8 cellular contexts compared by ENCODE assay signal in the genomic region with DNA sequence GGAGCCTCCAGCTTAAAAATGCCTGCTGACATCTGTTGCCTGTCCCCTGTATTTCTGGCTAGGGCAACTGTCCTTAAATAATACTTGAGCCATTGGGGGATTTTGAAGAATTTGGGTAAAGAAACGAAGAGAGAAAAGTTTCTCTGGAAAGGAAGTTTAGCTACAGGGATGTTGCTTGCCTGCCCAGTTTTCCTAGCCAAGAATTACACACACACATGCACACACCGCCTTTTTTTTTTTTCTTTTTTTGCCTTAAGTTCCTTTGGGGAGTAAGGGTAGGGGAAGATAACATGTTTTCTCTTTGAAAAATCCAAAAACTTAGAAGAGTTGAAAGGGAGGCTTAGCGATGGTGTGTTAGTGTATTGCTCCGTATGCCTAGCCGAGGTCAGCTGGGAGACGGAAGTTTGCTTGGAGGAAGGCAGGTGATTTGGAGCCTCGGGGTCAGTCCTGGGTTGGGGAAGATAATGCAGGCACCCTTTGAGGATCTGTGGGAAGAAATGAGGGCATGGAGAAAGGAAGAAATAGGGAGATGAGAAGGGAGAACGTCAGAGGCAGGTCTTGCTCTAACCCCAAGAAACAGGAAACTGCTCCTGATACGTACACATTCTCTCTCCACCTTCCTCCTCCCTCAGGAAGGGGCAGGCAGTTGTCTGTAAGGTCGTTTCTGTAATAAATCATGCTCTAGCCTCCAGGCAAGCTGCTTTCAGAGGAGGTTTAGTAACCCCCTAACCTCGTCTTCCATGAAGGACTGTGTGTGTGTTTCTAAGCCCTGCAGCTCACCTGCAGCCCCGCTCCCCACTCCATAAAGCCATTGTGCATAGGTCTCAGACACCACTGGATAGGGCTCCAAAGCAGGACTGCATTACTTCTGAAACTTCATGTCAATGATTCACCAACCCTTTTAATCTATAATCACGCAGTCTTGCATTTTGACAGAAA. TPM values are rescaled to one million over a fixed set of nuclear protein-coding genes. Genes with fewer than 3 reads are reported as not detected.
DNase-seq lines count a peak whose midpoint lies in the region; ATAC-seq and TF ChIP-seq lines count a peak whose summit lies in the region.

No MANE protein-coding gene starts in this region.

- no peaks in the 10 kb centered on the region for H3K27me3 ChIP-seq in MG63

- DNase-seq in DMS 273 (lab: John Stamatoyannopoulos, UW; ENCODE audit: unreplicated experiment) (peak; percentile 34), DMS 273 treated with DMSO at 0.1 percent for 48 hours (lab: John Stamatoyannopoulos, UW) (no peak), immature natural killer cell (no peak), hippocampal formation (lab: John Stamatoyannopoulos, UW) (no peak), MG63 (no peak)
- no peak for DNase-seq in activated CD8-positive, alpha-beta T cell treated with anti-CD3 and anti-CD28 coated beads for 36 hours
- DNase-seq in stimulated activated naive B cell treated with anti-CD40 and anti-IgM and Interleukin-4, amounts not matched to agents 10 μg/mL and 1 μg/mL and 100 μg/mL, for 72 hours = no peak
- DNase-seq in stimulated activated CD4-positive, alpha-beta T cell treated with anti-CD3 and anti-CD28 coated beads, Interleukin-4, amount 100 ng/mL, for 24 hours = no peak

- no peaks in the 10 kb centered on the region for H3K9me3 ChIP-seq in MG63

- no peaks in the 10 kb centered on the region for H3K27me3 Mint-ChIP-seq in activated CD8-positive, alpha-beta T cell treated with anti-CD3 and anti-CD28 coated beads for 36 hours
- peaks cover 4 to 19% (median 12%) of the 10 kb centered on the region in 3 donors for H3K27me3 Mint-ChIP-seq in immature natural killer cell (ENCODE audit: low read depth in 3 of 3)
- no peaks in the 10 kb centered on the region for H3K27me3 Mint-ChIP-seq in stimulated activated naive B cell treated with anti-CD40 and anti-IgM and Interleukin-4, amounts not matched to agents 10 μg/mL and 1 μg/mL and 100 μg/mL, for 72 hours

- intact Hi-C loops in activated CD8-positive, alpha-beta T cell treated with anti-CD3 and anti-CD28 coated beads for 36 hours (cut with micrococcal nuclease) = loop anchor here (2.0 to 10.0 kb wide), 5 partner anchors 160 to 610 kb away; no protein-coding TSS in a partner anchor

- peak overlapping the region; percentile 46 for H3K4me3 Mint-ChIP-seq in activated CD8-positive, alpha-beta T cell treated with anti-CD3 and anti-CD28 coated beads for 36 hours
- H3K4me3 Mint-ChIP-seq in immature natural killer cell = peak overlapping the region; percentile 64 to 81 (median 74)
- peak overlapping the region; percentile 55 to 70 for H3K4me3 Mint-ChIP-seq in stimulated activated naive B cell treated with anti-CD40 and anti-IgM and Interleukin-4, amounts not matched to agents 10 μg/mL and 1 μg/mL and 100 μg/mL, for 72 hours

- peaks cover 87% of the 10 kb centered on the region for H3K4me1 Mint-ChIP-seq in activated CD8-positive, alpha-beta T cell treated with anti-CD3 and anti-CD28 coated beads for 36 hours (ENCODE audit: low read depth)
- peaks cover 98 to 99% of the 10 kb centered on the region in 2 donors for H3K4me1 Mint-ChIP-seq in immature natural killer cell
- peaks cover 69 to 77% of the 10 kb centered on the region in 2 donors for H3K4me1 Mint-ChIP-seq in stimulated activated naive B cell treated with anti-CD40 and anti-IgM and Interleukin-4, amounts not matched to agents 10 μg/mL and 1 μg/mL and 100 μg/mL, for 72 hours

- peaks cover 4% of the 10 kb centered on the region for H3K36me3 Mint-ChIP-seq in activated CD8-positive, alpha-beta T cell treated with anti-CD3 and anti-CD28 coated beads for 36 hours (ENCODE audit: low read depth)
- peaks cover 4 to 8% (median 5%) of the 10 kb centered on the region in 3 donors for H3K36me3 Mint-ChIP-seq in immature natural killer cell
- H3K36me3 Mint-ChIP-seq in stimulated activated naive B cell treated with anti-CD40 and anti-IgM and Interleukin-4, amounts not matched to agents 10 μg/mL and 1 μg/mL and 100 μg/mL, for 72 hours = peaks cover 7% of the 10 kb centered on the region in 2 donors

- ATAC-seq in activated CD8-positive, alpha-beta T cell treated with anti-CD3 and anti-CD28 coated beads for 36 hours = no peak
- peak; percentile 28 to 44 for ATAC-seq in stimulated activated naive B cell treated with anti-CD40 and anti-IgM and Interleukin-4, amounts not matched to agents 10 μg/mL and 1 μg/mL and 100 μg/mL, for 72 hours (replicated peaks)

- no peak for TF ChIP-seq CTCF in activated CD8-positive, alpha-beta T cell treated with anti-CD3 and anti-CD28 coated beads for 36 hours (IDR thresholded peaks at IDR 0.05)

- POLR2A ChIA-PET in activated CD8-positive, alpha-beta T cell treated with anti-CD3 and anti-CD28 coated beads for 36 hours (lab: Charles Lee) = interaction anchor here (0.7 kb wide), 1 partner anchor 12 kb away, joined by 3 read pairs; no protein-coding TSS in a partner anchor

- no peaks in the 10 kb centered on the region for H3K9me3 Mint-ChIP-seq in activated CD8-positive, alpha-beta T cell treated with anti-CD3 and anti-CD28 coated beads for 36 hours
- H3K9me3 Mint-ChIP-seq in immature natural killer cell = no peaks in the 10 kb centered on the region
- peaks cover 2 to 4% of the 10 kb centered on the region in 2 donors for H3K9me3 Mint-ChIP-seq in stimulated activated naive B cell treated with anti-CD40 and anti-IgM and Interleukin-4, amounts not matched to agents 10 μg/mL and 1 μg/mL and 100 μg/mL, for 72 hours

- peaks cover 11% of the 10 kb centered on the region for H3K36me3 ChIP-seq in MG63

- CTCF ChIA-PET in activated CD8-positive, alpha-beta T cell treated with anti-CD3 and anti-CD28 coated beads for 36 hours (lab: Charles Lee) = interaction anchor here (0.6 to 6.0 kb wide), 51 partner anchors 8 to 612 kb away, joined by 3 to 119 read pairs (median 4); a partner anchor contains a TSS

- peak overlapping the region; percentile 66 for H3K27ac Mint-ChIP-seq in activated CD8-positive, alpha-beta T cell treated with anti-CD3 and anti-CD28 coated beads for 36 hours
- peak overlapping the region; percentile 91 to 98 (median 92) for H3K27ac Mint-ChIP-seq in immature natural killer cell
- H3K27ac Mint-ChIP-seq in stimulated activated naive B cell treated with anti-CD40 and anti-IgM and Interleukin-4, amounts not matched to agents 10 μg/mL and 1 μg/mL and 100 μg/mL, for 72 hours = no peak overlapping the region

- H3K4me3 ChIP-seq in MG63 = no peak overlapping the region

RNA-seq across cellular contexts. Expression of a gene that starts 10.5 kb away (rescaled TPM):
- 1 to 10 TPM; 5.5 to 6.0 TPM for total RNA-seq in activated CD8-positive, alpha-beta T cell treated with anti-CD3 and anti-CD28 coated beads for 36 hours
- polyA plus RNA-seq in immature natural killer cell = 10 to 100 TPM; 41.3 to 78.0 (median 63.8) TPM
- 1.9 and 4.1 TPM in 2 replicates for total RNA-seq in MG63 (2014; rRNA removed; shearing (Covaris generic); ENCODE audit: low replicate concordance)
